9 cellular contexts compared by ENCODE assay signal in genomic region chr17:80751460-80752368, GRCh38.
DNase-seq lines count a peak whose midpoint lies in the region; ATAC-seq and TF ChIP-seq lines count a peak whose summit lies in the region.
"Had no signal": no experiment of that assay in that cellular context is flagged by ENCODE, and none has a peak within 500 bp of the region (broad histone marks: within the 10 kb centered on the region; RNA-seq: fewer than 3 reads in every experiment).

No MANE protein-coding gene starts in this region.

- POLR2A ChIA-PET in SK-N-SH (lab: Yijun Ruan, JAX), result no interaction called here

- H2AFZ ChIP-seq in SK-N-SH (ENCODE audit: low read depth), result no peak overlapping the region

- peaks cover 62% of the 10 kb centered on the region for H3K4me1 Mint-ChIP-seq in activated naive CD8-positive, alpha-beta T cell treated with anti-CD3 and anti-CD28 coated beads, Interleukin-2, amount 50 U/mL, for 24 hours

- H3K4me2 ChIP-seq in SK-N-SH, result no peak overlapping the region
- H3K4me2 ChIP-seq: A549 had no signal

- H3K4me1 ChIP-seq in SK-N-SH (ENCODE audit: control insufficient read depth in 1 of 2, insufficient read depth in 2 of 2, low read depth in 1 of 2, low read length in 1 of 2), result peaks cover 0 to 16% of the 10 kb centered on the region in 2 experiments; a peak in 2 of 4 replicates
- H3K4me1 ChIP-seq in suprapubic skin, result peaks cover 28% of the 10 kb centered on the region

- no peaks in the 10 kb centered on the region for H3K27me3 Mint-ChIP-seq in activated naive CD8-positive, alpha-beta T cell treated with anti-CD3 and anti-CD28 coated beads, Interleukin-2, amount 50 U/mL, for 24 hours

- H3K27me3 ChIP-seq in SK-N-SH (ENCODE audit: insufficient read depth) (no peaks in the 10 kb centered on the region), suprapubic skin (no peaks in the 10 kb centered on the region)

- WGBS in SK-N-SH (ENCODE audit: low lambda C conversion rate), result 88% methylated on average over 20 of the region's 20 CpGs
- 63 to 66% methylated on average over 20 of the region's 20 CpGs for WGBS in lower leg skin, 2 donors
- WGBS in suprapubic skin, result 62% methylated on average over 20 of the region's 20 CpGs

- DNase-seq in SK-N-SH, result no peak
- DNase-seq in activated naive CD8-positive, alpha-beta T cell treated with anti-CD3 and anti-CD28 coated beads, Interleukin-2, amount 50 U/mL, for 24 hours, result no peak
- DNase-seq in lower leg skin (ENCODE audit: low spot score in 2 of 2), result peak; percentile 82 to 91
- peak in 1 of 2 donors; percentile 88 for DNase-seq in suprapubic skin (ENCODE audit: low spot score in 2 of 2)
- DNase-seq in HPDE6-E6E7 (ENCODE audit: extremely low spot score), result no peak

- intact Hi-C loops in lower leg skin (cut with DNase I; ENCODE audit: low total_unique reads), result no loop called here

- no peaks in the 10 kb centered on the region for H3K9me2 ChIP-seq in SK-N-SH

- TF ChIP-seq POLR2A in lower leg skin (IDR thresholded peaks at IDR 0.05) (no peak), suprapubic skin (IDR thresholded peaks at IDR 0.05) (no peak)

- H4K20me1 ChIP-seq in SK-N-SH (ENCODE audit: insufficient read depth), result no peaks in the 10 kb centered on the region

- peak overlapping the region; percentile 76 for H3K27ac Mint-ChIP-seq in activated naive CD8-positive, alpha-beta T cell treated with anti-CD3 and anti-CD28 coated beads, Interleukin-2, amount 50 U/mL, for 24 hours

- ATAC-seq in SK-N-SH treated with all-trans-retinoic acid at 6 μM for 48 hours, result peak; percentile 80
- ATAC-seq in activated naive CD8-positive, alpha-beta T cell treated with anti-CD3 and anti-CD28 coated beads, Interleukin-2, amount 50 U/mL, for 24 hours, result peak; percentile 47
- no peak for ATAC-seq in GM18861 (IDR thresholded peaks at IDR 0.05; ENCODE audit: unreplicated experiment)
- no peak for ATAC-seq in GM21528 (IDR thresholded peaks at IDR 0.05; ENCODE audit: low FRiP score, unreplicated experiment)

- H3K4me3 ChIP-seq in SK-N-SH (ENCODE audit: low read depth in 2 of 2, low read length in 1 of 2), result no peak overlapping the region
- H3K4me3 ChIP-seq in lower leg skin (ENCODE audit: low read depth, poor library complexity, severe bottlenecking), result no peak overlapping the region
- H3K4me3 ChIP-seq in suprapubic skin, result peak overlapping the region; percentile 14
- H3K4me3 ChIP-seq: A549 had no signal

- H3K9ac ChIP-seq in SK-N-SH, result no peak overlapping the region

- TF ChIP-seq CTCF in SK-N-SH (IDR thresholded peaks at IDR 0.05) (no peak), lower leg skin (IDR thresholded peaks at IDR 0.05) (no peak), suprapubic skin (IDR thresholded peaks at IDR 0.05) (no peak)

- H3K9me3 ChIP-seq in SK-N-SH (no peaks in the 10 kb centered on the region), suprapubic skin (no peaks in the 10 kb centered on the region)
- H3K9me3 ChIP-seq: A549 had no signal

- H3K36me3 ChIP-seq in SK-N-SH (replicated peaks in 1 of 2; ENCODE audit: control insufficient read depth in 1 of 2, insufficient read depth in 2 of 2, low read length in 1 of 2) (peaks cover 16% of the 10 kb centered on the region in 2 experiments), suprapubic skin (peaks cover 20% of the 10 kb centered on the region)

- CTCF ChIA-PET in SK-N-SH (lab: Yijun Ruan, JAX), result interaction anchor here (0.7 to 1.1 kb wide), 5 partner anchors 13 to 176 kb away, joined by 3 read pairs; no protein-coding TSS in a partner anchor

- H3K4me3 Mint-ChIP-seq in activated naive CD8-positive, alpha-beta T cell treated with anti-CD3 and anti-CD28 coated beads, Interleukin-2, amount 50 U/mL, for 24 hours, result peak overlapping the region; percentile 48

- no peak for TF ChIP-seq RAD21 in SK-N-SH (IDR thresholded peaks at IDR 0.05; ENCODE audit: low read length)

- H3K27ac ChIP-seq in SK-N-SH (ENCODE audit: low read depth in 2 of 2, low read length in 1 of 2) (peak overlapping the region in 1 of 2 experiments; percentile 75; a peak in 2 of 4 replicates), suprapubic skin (peak overlapping the region; percentile 84)

- TF ChIP-seq EP300 in SK-N-SH (IDR thresholded peaks at IDR 0.05; ENCODE audit: borderline replicate concordance in 1 of 2, low read depth in 1 of 2, low read length in 1 of 2) (no peak), suprapubic skin (IDR thresholded peaks at IDR 0.05) (no peak)

- no peaks in the 10 kb centered on the region for H3K79me2 ChIP-seq in SK-N-SH (ENCODE audit: insufficient read depth)

- peaks cover 7% of the 10 kb centered on the region for H3K9me3 Mint-ChIP-seq in activated naive CD8-positive, alpha-beta T cell treated with anti-CD3 and anti-CD28 coated beads, Interleukin-2, amount 50 U/mL, for 24 hours

- peaks cover 43% of the 10 kb centered on the region for H3K36me3 Mint-ChIP-seq in activated naive CD8-positive, alpha-beta T cell treated with anti-CD3 and anti-CD28 coated beads, Interleukin-2, amount 50 U/mL, for 24 hours (ENCODE audit: low read depth)

- no peaks in the 10 kb centered on the region for H3F3A ChIP-seq in SK-N-SH (replicated peaks; ENCODE audit: insufficient read depth)

TF ChIP-seq in SK-N-SH treated with all-trans-retinoic acid at 6 μM for 48 hours, 23 proteins besides CTCF, POLR2A, EP300 and RAD21 (continues in another document):
- TF ChIP-seq ARNTL (CRISPR knock-in tag; IDR thresholded peaks at IDR 0.05; ENCODE audit: borderline replicate concordance, low read depth), result no peak
- TF ChIP-seq ZNF565 (CRISPR knock-in tag; conservative IDR thresholded peaks at IDR 0.05; ENCODE audit: low read depth), result no peak
- no peak for TF ChIP-seq SNAI2 (CRISPR knock-in tag; IDR thresholded peaks at IDR 0.05)
- TF ChIP-seq BACH2 (CRISPR knock-in tag; IDR thresholded peaks at IDR 0.05; ENCODE audit: borderline replicate concordance), result no peak
- no peak for TF ChIP-seq TCF4 (CRISPR knock-in tag; IDR thresholded peaks at IDR 0.05; ENCODE audit: borderline replicate concordance)
- TF ChIP-seq CSDC2 (CRISPR knock-in tag; IDR thresholded peaks at IDR 0.05), result no peak
- no peak for TF ChIP-seq GLIS3 (CRISPR knock-in tag; IDR thresholded peaks at IDR 0.05)
- TF ChIP-seq POU6F1 (CRISPR knock-in tag; IDR thresholded peaks at IDR 0.05; ENCODE audit: borderline replicate concordance, low read depth), result no peak
- no peak for TF ChIP-seq PPARA (CRISPR knock-in tag; IDR thresholded peaks at IDR 0.05; ENCODE audit: borderline replicate concordance)
- TF ChIP-seq ZFP3 (CRISPR knock-in tag; IDR thresholded peaks at IDR 0.05), result no peak
- TF ChIP-seq ZFP30 (CRISPR knock-in tag; IDR thresholded peaks at IDR 0.05), result no peak
- no peak for TF ChIP-seq OSR1 (CRISPR knock-in tag; IDR thresholded peaks at IDR 0.05)

TF ChIP-seq in SK-N-SH, 30 proteins besides CTCF, POLR2A, EP300 and RAD21 (continues in another document):
- no peak for TF ChIP-seq ZBTB33 (IDR thresholded peaks at IDR 0.05; ENCODE audit: borderline replicate concordance, low read depth)
- no peak for TF ChIP-seq FOXM1 (IDR thresholded peaks at IDR 0.05; ENCODE audit: low read depth)
- TF ChIP-seq IRF3 (IDR thresholded peaks at IDR 0.05; ENCODE audit: low read depth, low read length), result no peak
- TF ChIP-seq SMC3 (IDR thresholded peaks at IDR 0.05; ENCODE audit: low read depth, low read length), result no peak
- no peak for TF ChIP-seq TAF1 (IDR thresholded peaks at IDR 0.05; ENCODE audit: borderline replicate concordance, low read depth, low read length)
- TF ChIP-seq CHD2 (IDR thresholded peaks at IDR 0.05; ENCODE audit: low read length, partially characterized antibody), result no peak
- TF ChIP-seq FOXJ3 (CRISPR knock-in tag; IDR thresholded peaks at IDR 0.05), result no peak
- TF ChIP-seq NFIC (IDR thresholded peaks at IDR 0.05; ENCODE audit: borderline replicate concordance), result no peak
- no peak for TF ChIP-seq MXI1 (IDR thresholded peaks at IDR 0.05; ENCODE audit: low read depth, low read length)
- no peak for TF ChIP-seq YY1 (IDR thresholded peaks at IDR 0.05; ENCODE audit: low read depth)
- no peak for TF ChIP-seq ELF1 (IDR thresholded peaks at IDR 0.05)
- no peak for TF ChIP-seq PBX3 (IDR thresholded peaks at IDR 0.05)

Comparison
In these comparisons a context has a peak if more than half of its experiments do, and no peak if none do; other contexts are left out.
1. ATAC-seq: peak in SK-N-SH treated with all-trans-retinoic acid at 6 μM for 48 hours (single experiment) and activated naive CD8-positive, alpha-beta T cell treated with anti-CD3 and anti-CD28 coated beads, Interleukin-2, amount 50 U/mL, for 24 hours (single experiment); none in GM18861 (single experiment) and GM21528 (single experiment).
2. DNase-seq: peak in lower leg skin (2 of 2); none in SK-N-SH (single experiment), activated naive CD8-positive, alpha-beta T cell treated with anti-CD3 and anti-CD28 coated beads, Interleukin-2, amount 50 U/mL, for 24 hours (single experiment) and HPDE6-E6E7 (single experiment).